Comparison of ENCODE assay signal across 10 cellular contexts in the genomic region with DNA sequence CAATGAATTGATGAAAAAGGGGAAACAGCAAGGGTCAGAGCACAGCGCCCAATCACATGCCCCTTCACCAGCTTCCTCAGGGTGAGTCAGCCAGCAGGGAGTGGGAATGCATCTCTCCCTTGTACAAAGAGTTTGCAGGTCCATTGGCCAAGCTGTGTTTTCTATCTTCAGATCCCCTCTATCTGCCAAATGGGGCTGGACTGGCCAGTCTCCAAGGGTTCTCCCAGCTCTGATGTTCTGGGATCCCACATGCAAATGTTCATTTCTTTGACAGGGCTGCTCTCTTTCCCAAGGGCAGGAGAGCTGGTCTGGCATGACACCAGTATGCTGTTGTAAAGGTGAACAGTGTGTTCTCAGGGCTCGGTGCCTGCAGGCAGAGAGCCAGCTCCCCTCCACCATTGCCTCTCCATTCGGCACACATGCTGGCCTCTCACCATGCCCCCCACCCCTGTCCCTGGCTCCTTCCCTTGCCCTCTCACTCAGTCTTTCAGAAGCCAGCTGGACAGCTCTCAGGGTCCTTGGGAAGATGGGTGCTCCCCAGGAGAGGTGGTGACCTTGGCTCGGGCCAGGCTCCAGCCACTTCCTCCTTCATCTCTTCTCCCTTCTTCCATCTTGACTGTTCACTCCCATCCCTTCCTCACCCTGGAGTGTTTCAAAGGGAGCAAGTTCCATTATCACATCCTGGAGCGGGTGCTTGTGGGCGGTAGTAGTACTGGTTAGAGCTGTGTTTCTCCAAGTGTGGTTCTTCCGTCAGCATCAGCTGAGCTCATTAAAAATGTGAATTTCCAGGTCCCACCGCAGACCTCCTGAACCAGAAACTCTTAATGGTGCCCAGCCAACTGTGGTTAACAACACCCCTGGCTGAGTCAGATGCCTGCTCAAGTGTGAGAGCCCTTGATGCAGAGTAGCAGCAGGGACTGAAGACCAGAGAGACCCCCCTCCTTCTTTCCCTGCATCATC. TPM values are rescaled to one million over a fixed set of nuclear protein-coding genes. Genes with fewer than 3 reads are reported as not detected.
DNase-seq lines count a peak whose midpoint lies in the region; ATAC-seq, FAIRE-seq and TF ChIP-seq lines count a peak whose summit lies in the region.
"Had no signal": no experiment of that assay in that cellular context is flagged by ENCODE, and none has a peak within 500 bp of the region (broad histone marks: within the 10 kb centered on the region; RNA-seq: fewer than 3 reads in every experiment).

No MANE protein-coding gene starts in this region.

- H3K9me3 ChIP-seq in pancreas = no peaks in the 10 kb centered on the region

- no peak for TF ChIP-seq CTCF in pancreas (IDR thresholded peaks at IDR 0.05)

- peak; percentile 62 to 91 (median 68) for ATAC-seq in pancreas

- no peak overlapping the region for H3K4me3 ChIP-seq in pancreas

- DNase-seq in CD1c-positive myeloid dendritic cell (ENCODE audit: extremely low spot score) (peak; percentile 71), NCI-H2171 (lab: John Stamatoyannopoulos, UW) (peak; percentile 17), glomerular visceral epithelial cell (ENCODE audit: extremely low spot score) (peak; percentile 98), pancreas (peak in 5 of 6 donors; percentile 22 to 70 (median 40)), DMS53 treated with DMSO at 0.1 percent for 48 hours (lab: John Stamatoyannopoulos, UW; ENCODE audit: unreplicated experiment) (no peak), HEK293T (ENCODE audit: extremely low spot score) (no peak), NK-92 (lab: John Stamatoyannopoulos, UW; ENCODE audit: unreplicated experiment) (no peak)
- DNase-seq in activated CD4-positive, alpha-beta T cell treated with anti-CD3 and anti-CD28 coated beads for 4 hours = no peak
- DNase-seq: CD4-positive, alpha-beta memory T cell; NCI-H69 had no signal

- no peak overlapping the region for H3K27ac ChIP-seq in pancreas

- no peaks in the 10 kb centered on the region for H3K27me3 ChIP-seq in pancreas

- CTCF ChIA-PET in HEK293T (lab: Yijun Ruan, JAX) = no interaction called here

- peaks cover 0 to 8% (median 0%) of the 10 kb centered on the region in 3 donors for H3K4me1 ChIP-seq in pancreas

- FAIRE-seq in pancreas (lab: Jason Lieb, UNC) = no peak

- POLR2A ChIA-PET in HEK293T (lab: Yijun Ruan, JAX) = interaction anchor here (0.6 kb wide), 1 partner anchor 46 kb away, joined by 3 read pairs; no protein-coding TSS in a partner anchor

- no peaks in the 10 kb centered on the region for H3K36me3 ChIP-seq in pancreas

- 43 to 46% methylated on average over 8 of the region's 8 CpGs for WGBS in pancreas, 2 donors

- intact Hi-C loops in pancreas (cut with DNase I) = no loop called here

TF ChIP-seq in HEK293T, 16 proteins besides CTCF, POLR2A, EP300 and RAD21:
- TF ChIP-seq HDGF (IDR thresholded peaks at IDR 0.05; ENCODE audit: borderline replicate concordance) (no peak), ZNF384 (IDR thresholded peaks at IDR 0.05) (no peak), SUZ12 (IDR thresholded peaks at IDR 0.05) (no peak), L3MBTL2 (conservative IDR thresholded peaks at IDR 0.05) (no peak), CTBP1 (IDR thresholded peaks at IDR 0.05; ENCODE audit: borderline replicate concordance) (no peak), FOXA1 (IDR thresholded peaks at IDR 0.05) (no peak)
- TF ChIP-seq, protein P1, sequence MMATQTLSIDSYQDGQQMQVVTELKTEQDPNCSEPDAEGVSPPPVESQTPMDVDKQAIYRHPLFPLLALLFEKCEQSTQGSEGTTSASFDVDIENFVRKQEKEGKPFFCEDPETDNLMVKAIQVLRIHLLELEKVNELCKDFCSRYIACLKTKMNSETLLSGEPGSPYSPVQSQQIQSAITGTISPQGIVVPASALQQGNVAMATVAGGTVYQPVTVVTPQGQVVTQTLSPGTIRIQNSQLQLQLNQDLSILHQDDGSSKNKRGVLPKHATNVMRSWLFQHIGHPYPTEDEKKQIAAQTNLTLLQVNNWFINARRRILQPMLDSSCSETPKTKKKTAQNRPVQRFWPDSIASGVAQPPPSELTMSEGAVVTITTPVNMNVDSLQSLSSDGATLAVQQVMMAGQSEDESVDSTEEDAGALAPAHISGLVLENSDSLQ (IDR thresholded peaks at IDR 0.05) = no peak

RNA-seq across cellular contexts. Expression of a gene that starts 24.7 kb away (rescaled TPM):
- total RNA-seq in pancreas = under 1 TPM in 2 of 6 donors, not detected in 4; 0.03 to 0.12 TPM
- under 1 TPM; 0.23 to 0.34 TPM for polyA plus RNA-seq in pancreas
- total RNA-seq: CD4-positive, alpha-beta memory T cell had no signal
- polyA plus RNA-seq: CD4-positive, alpha-beta memory T cell had no signal

RNA-seq across cellular contexts. Expression of a gene that starts 57.9 kb away (rescaled TPM):
- total RNA-seq in pancreas = 1 to 10 TPM; 1.8 to 8.4 (median 2.6) TPM
- polyA plus RNA-seq in pancreas = 1 to 10 TPM; 5.3 to 5.4 TPM

Comparison
In these comparisons a context has a peak if more than half of its experiments do, and no peak if none do; other contexts are left out.
1. DNase-seq: peak in CD1c-positive myeloid dendritic cell (single experiment), NCI-H2171 (single experiment), glomerular visceral epithelial cell (single experiment) and pancreas (5 of 6); none in DMS53 treated with DMSO at 0.1 percent for 48 hours (single experiment), HEK293T (single experiment), activated CD4-positive, alpha-beta T cell treated with anti-CD3 and anti-CD28 coated beads for 4 hours (0 of 2) and NK-92 (single experiment).